In genomic region chr20:64080013-64080812, GRCh38 we compare ENCODE assay signal across 8 cellular contexts. TPM values are rescaled to one million over a fixed set of nuclear protein-coding genes. Genes with fewer than 3 reads are reported as not detected.
DNase-seq lines count a peak whose midpoint lies in the region; ATAC-seq and TF ChIP-seq lines count a peak whose summit lies in the region.

Gene OPRL1, plus strand, starts transcription at chr20:64080082. Its CDS starts 12,639 bp downstream, at chr20:64092721.

- H3K27me3 Mint-ChIP-seq in IgD-negative memory B cell: peaks cover 3% of the 10 kb centered on the region
- peaks cover 15% of the 10 kb centered on the region for H3K27me3 Mint-ChIP-seq in activated naive CD8-positive, alpha-beta T cell treated with anti-CD3 and anti-CD28 coated beads, Interleukin-2, amount 10 ng/mL, durations not matched to agents 7 days and 5 days

- TF ChIP-seq CTCF in BJ (IDR thresholded peaks at IDR 0.05; ENCODE audit: insufficient read depth, low read depth, low read length) (no peak), GM13977 (IDR thresholded peaks at IDR 0.05; ENCODE audit: extremely low read depth, insufficient read depth, missing control alignments) (no peak)

- peaks cover 12% of the 10 kb centered on the region for H3K27me3 ChIP-seq in BJ (ENCODE audit: control insufficient read depth, insufficient read depth, low read length)

- H3K9me3 Mint-ChIP-seq in IgD-negative memory B cell: no peaks in the 10 kb centered on the region
- no peaks in the 10 kb centered on the region for H3K9me3 Mint-ChIP-seq in activated naive CD8-positive, alpha-beta T cell treated with anti-CD3 and anti-CD28 coated beads, Interleukin-2, amount 10 ng/mL, durations not matched to agents 7 days and 5 days

- CTCF ChIA-PET in BJ (lab: Yijun Ruan, JAX): interaction anchor here (0.9 to 6.4 kb wide), 3 partner anchors 11 to 40 kb away, joined by 3 to 49 read pairs (median 31); partner anchors contain the start of gene TCEA2

- H3K4me1 Mint-ChIP-seq in IgD-negative memory B cell: peaks cover 13 to 14% (median 14%) of the 10 kb centered on the region in 3 donors
- peaks cover 36% of the 10 kb centered on the region for H3K4me1 Mint-ChIP-seq in activated naive CD8-positive, alpha-beta T cell treated with anti-CD3 and anti-CD28 coated beads, Interleukin-2, amount 10 ng/mL, durations not matched to agents 7 days and 5 days

- in situ Hi-C loops in GM13977 (cut with MboI; ENCODE audit: low pct_unique_long_range_greater_than_20kb, low sequenced_read_pairs, unreplicated experiment): no loop called here

- POLR2A ChIA-PET in BJ (lab: Charles Lee): no interaction called here
- POLR2A ChIA-PET in activated naive CD8-positive, alpha-beta T cell treated with anti-CD3 and anti-CD28 coated beads, Interleukin-2, amount 10 ng/mL, durations not matched to agents 7 days and 5 days (lab: Charles Lee): interaction anchor here (0.7 to 7.0 kb wide), 7 partner anchors 13 to 100 kb away, joined by 3 to 114 read pairs (median 16); partner anchors contain the start of genes C20orf204, PRPF6, SAMD10 and TCEA2

- H3K36me3 Mint-ChIP-seq in IgD-negative memory B cell: peaks cover 4% of the 10 kb centered on the region
- H3K36me3 Mint-ChIP-seq in activated naive CD8-positive, alpha-beta T cell treated with anti-CD3 and anti-CD28 coated beads, Interleukin-2, amount 10 ng/mL, durations not matched to agents 7 days and 5 days: peaks cover 11% of the 10 kb centered on the region

- ATAC-seq in activated naive CD8-positive, alpha-beta T cell treated with anti-CD3 and anti-CD28 coated beads, Interleukin-2, amount 10 ng/mL, durations not matched to agents 7 days and 5 days (ENCODE audit: low read depth): peak; percentile 35
- no peak for ATAC-seq in HG03139 (IDR thresholded peaks at IDR 0.05; ENCODE audit: unreplicated experiment)

- H3K9me3 ChIP-seq in iPS-18c (ENCODE audit: control insufficient read depth, insufficient read depth, low read length): no peaks in the 10 kb centered on the region

- H3K4me3 ChIP-seq in BJ (ENCODE audit: low read depth, low read length): peak within 1 kb of the TSS; percentile 65
- peak within 1 kb of the TSS; percentile 75 for H3K4me3 ChIP-seq in iPS-18c (ENCODE audit: insufficient read depth, low read depth, low read length)

- no peak for DNase-seq in BJ (ENCODE audit: low read depth)
- no peak for DNase-seq in activated naive CD8-positive, alpha-beta T cell treated with anti-CD3 and anti-CD28 coated beads, Interleukin-2, amount 10 ng/mL, durations not matched to agents 7 days and 5 days
- peak in 5 of 6 experiments; percentile 26 to 68 (median 55) for DNase-seq in stimulated activated naive CD4-positive, alpha-beta T cell (lab: John Stamatoyannopoulos, UW)
- DNase-seq in GM13977 (ENCODE audit: low spot score): no peak
- DNase-seq in HK-2 (ENCODE audit: unreplicated experiment): no peak

- no peaks in the 10 kb centered on the region; the same call in 1 of the 2 replicates for H3K36me3 ChIP-seq in BJ (ENCODE audit: control insufficient read depth, insufficient read depth, low read length)

- H3K27ac Mint-ChIP-seq in IgD-negative memory B cell: peak within 1 kb of the TSS; percentile 95 to 98 (median 96)
- peak within 1 kb of the TSS; percentile 94 for H3K27ac Mint-ChIP-seq in activated naive CD8-positive, alpha-beta T cell treated with anti-CD3 and anti-CD28 coated beads, Interleukin-2, amount 10 ng/mL, durations not matched to agents 7 days and 5 days

- H3K4me3 Mint-ChIP-seq in IgD-negative memory B cell: peak within 1 kb of the TSS; percentile 90 to 97 (median 94)
- H3K4me3 Mint-ChIP-seq in activated naive CD8-positive, alpha-beta T cell treated with anti-CD3 and anti-CD28 coated beads, Interleukin-2, amount 10 ng/mL, durations not matched to agents 7 days and 5 days: peak within 1 kb of the TSS; percentile 96

RNA-seq across cellular contexts. Expression of gene OPRL1, which starts in this region (rescaled TPM):
- polyA plus RNA-seq in BJ (2011; rRNA removed) (0.66 and 0.97 TPM in 2 replicates), IgD-negative memory B cell (3.7 TPM)
- polyA minus RNA-seq in BJ (2011; rRNA and poly(A)+ RNA removed): 0.77 and 1.3 TPM in 2 replicates
- total RNA-seq in activated naive CD8-positive, alpha-beta T cell treated with anti-CD3 and anti-CD28 coated beads, Interleukin-2, amount 10 ng/mL, durations not matched to agents 7 days and 5 days: 1 to 10 TPM; 1.8 to 2.6 TPM

Comparison
In these comparisons a context has a peak if more than half of its experiments do, and no peak if none do; other contexts are left out.
1. DNase-seq: peak in stimulated activated naive CD4-positive, alpha-beta T cell (5 of 6); none in BJ (single experiment), activated naive CD8-positive, alpha-beta T cell treated with anti-CD3 and anti-CD28 coated beads, Interleukin-2, amount 10 ng/mL, durations not matched to agents 7 days and 5 days (single experiment), GM13977 (single experiment) and HK-2 (single experiment).